Comparison of ENCODE assay signal across 2 cellular contexts in the genomic region with DNA sequence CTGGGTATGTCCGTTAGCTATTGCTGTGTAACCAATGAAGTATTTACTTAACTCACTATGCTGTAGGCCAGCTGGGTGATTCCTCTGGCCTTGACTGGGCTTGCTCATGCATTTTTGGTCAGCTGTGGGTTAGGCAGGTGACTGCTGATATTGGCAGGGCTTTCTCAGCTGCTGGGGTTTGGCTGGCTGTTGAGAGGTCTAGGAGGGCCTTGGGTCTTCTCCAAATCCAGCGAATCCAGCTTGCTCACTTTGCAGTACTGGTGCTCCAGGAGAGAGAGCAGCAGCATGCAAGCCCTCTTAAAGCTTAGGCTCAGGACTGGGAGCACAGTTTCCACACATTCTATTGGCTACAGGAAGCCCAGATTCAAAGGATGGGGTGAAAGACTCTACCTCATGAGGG.
TF ChIP-seq lines count a peak whose summit lies in the region.

No MANE protein-coding gene starts in this region.

TF ChIP-seq in SK-N-SH, 30 proteins besides CTCF, POLR2A, EP300 and RAD21 (continued from another document):
- no peak for TF ChIP-seq YY1 (IDR thresholded peaks at IDR 0.05; ENCODE audit: low read depth)
- peak; percentile 30; the same call in 1 of the 2 replicates for TF ChIP-seq TCF12 (IDR thresholded peaks at IDR 0.05)
- TF ChIP-seq NRF1 (IDR thresholded peaks at IDR 0.05; ENCODE audit: low read depth, low read length) = no peak
- TF ChIP-seq NFIC (IDR thresholded peaks at IDR 0.05; ENCODE audit: borderline replicate concordance) = 0 out of 2 replicates have a peak, but pooled peaks have one; percentile 25
- TF ChIP-seq, protein P1, sequence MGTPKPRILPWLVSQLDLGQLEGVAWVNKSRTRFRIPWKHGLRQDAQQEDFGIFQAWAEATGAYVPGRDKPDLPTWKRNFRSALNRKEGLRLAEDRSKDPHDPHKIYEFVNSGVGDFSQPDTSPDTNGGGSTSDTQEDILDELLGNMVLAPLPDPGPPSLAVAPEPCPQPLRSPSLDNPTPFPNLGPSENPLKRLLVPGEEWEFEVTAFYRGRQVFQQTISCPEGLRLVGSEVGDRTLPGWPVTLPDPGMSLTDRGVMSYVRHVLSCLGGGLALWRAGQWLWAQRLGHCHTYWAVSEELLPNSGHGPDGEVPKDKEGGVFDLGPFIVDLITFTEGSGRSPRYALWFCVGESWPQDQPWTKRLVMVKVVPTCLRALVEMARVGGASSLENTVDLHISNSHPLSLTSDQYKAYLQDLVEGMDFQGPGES (IDR thresholded peaks at IDR 0.05; ENCODE audit: low read depth, low read length) = no peak
- TF ChIP-seq, protein P2, sequence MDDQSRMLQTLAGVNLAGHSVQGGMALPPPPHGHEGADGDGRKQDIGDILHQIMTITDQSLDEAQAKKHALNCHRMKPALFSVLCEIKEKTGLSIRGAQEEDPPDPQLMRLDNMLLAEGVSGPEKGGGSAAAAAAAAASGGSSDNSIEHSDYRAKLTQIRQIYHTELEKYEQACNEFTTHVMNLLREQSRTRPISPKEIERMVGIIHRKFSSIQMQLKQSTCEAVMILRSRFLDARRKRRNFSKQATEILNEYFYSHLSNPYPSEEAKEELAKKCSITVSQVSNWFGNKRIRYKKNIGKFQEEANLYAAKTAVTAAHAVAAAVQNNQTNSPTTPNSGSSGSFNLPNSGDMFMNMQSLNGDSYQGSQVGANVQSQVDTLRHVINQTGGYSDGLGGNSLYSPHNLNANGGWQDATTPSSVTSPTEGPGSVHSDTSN (IDR thresholded peaks at IDR 0.05) = 0 out of 2 replicates have a peak, but pooled peaks have one; percentile 5
- TF ChIP-seq TAF1 (IDR thresholded peaks at IDR 0.05; ENCODE audit: borderline replicate concordance, low read depth, low read length) = no peak
TF ChIP-seq in SK-N-SH: peak in this region for 3.

TF ChIP-seq in SK-N-SH treated with all-trans-retinoic acid at 6 μM for 48 hours, 23 proteins besides CTCF, POLR2A, EP300 and RAD21 (continued from another document):
- TF ChIP-seq, protein P3, sequence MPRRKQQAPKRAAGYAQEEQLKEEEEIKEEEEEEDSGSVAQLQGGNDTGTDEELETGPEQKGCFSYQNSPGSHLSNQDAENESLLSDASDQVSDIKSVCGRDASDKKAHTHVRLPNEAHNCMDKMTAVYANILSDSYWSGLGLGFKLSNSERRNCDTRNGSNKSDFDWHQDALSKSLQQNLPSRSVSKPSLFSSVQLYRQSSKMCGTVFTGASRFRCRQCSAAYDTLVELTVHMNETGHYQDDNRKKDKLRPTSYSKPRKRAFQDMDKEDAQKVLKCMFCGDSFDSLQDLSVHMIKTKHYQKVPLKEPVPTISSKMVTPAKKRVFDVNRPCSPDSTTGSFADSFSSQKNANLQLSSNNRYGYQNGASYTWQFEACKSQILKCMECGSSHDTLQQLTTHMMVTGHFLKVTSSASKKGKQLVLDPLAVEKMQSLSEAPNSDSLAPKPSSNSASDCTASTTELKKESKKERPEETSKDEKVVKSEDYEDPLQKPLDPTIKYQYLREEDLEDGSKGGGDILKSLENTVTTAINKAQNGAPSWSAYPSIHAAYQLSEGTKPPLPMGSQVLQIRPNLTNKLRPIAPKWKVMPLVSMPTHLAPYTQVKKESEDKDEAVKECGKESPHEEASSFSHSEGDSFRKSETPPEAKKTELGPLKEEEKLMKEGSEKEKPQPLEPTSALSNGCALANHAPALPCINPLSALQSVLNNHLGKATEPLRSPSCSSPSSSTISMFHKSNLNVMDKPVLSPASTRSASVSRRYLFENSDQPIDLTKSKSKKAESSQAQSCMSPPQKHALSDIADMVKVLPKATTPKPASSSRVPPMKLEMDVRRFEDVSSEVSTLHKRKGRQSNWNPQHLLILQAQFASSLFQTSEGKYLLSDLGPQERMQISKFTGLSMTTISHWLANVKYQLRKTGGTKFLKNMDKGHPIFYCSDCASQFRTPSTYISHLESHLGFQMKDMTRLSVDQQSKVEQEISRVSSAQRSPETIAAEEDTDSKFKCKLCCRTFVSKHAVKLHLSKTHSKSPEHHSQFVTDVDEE (CRISPR knock-in tag; IDR thresholded peaks at IDR 0.05) = no peak
- TF ChIP-seq, protein P4, sequence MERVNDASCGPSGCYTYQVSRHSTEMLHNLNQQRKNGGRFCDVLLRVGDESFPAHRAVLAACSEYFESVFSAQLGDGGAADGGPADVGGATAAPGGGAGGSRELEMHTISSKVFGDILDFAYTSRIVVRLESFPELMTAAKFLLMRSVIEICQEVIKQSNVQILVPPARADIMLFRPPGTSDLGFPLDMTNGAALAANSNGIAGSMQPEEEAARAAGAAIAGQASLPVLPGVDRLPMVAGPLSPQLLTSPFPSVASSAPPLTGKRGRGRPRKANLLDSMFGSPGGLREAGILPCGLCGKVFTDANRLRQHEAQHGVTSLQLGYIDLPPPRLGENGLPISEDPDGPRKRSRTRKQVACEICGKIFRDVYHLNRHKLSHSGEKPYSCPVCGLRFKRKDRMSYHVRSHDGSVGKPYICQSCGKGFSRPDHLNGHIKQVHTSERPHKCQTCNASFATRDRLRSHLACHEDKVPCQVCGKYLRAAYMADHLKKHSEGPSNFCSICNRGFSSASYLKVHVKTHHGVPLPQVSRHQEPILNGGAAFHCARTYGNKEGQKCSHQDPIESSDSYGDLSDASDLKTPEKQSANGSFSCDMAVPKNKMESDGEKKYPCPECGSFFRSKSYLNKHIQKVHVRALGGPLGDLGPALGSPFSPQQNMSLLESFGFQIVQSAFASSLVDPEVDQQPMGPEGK (CRISPR knock-in tag; IDR thresholded peaks at IDR 0.05; ENCODE audit: borderline replicate concordance) = no peak
- TF ChIP-seq, protein P5, sequence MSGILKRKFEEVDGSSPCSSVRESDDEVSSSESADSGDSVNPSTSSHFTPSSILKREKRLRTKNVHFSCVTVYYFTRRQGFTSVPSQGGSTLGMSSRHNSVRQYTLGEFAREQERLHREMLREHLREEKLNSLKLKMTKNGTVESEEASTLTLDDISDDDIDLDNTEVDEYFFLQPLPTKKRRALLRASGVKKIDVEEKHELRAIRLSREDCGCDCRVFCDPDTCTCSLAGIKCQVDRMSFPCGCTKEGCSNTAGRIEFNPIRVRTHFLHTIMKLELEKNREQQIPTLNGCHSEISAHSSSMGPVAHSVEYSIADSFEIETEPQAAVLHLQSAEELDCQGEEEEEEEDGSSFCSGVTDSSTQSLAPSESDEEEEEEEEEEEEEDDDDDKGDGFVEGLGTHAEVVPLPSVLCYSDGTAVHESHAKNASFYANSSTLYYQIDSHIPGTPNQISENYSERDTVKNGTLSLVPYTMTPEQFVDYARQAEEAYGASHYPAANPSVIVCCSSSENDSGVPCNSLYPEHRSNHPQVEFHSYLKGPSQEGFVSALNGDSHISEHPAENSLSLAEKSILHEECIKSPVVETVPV (CRISPR knock-in tag; IDR thresholded peaks at IDR 0.05) = no peak
TF ChIP-seq in SK-N-SH treated with all-trans-retinoic acid at 6 μM for 48 hours: peak in this region for 0.
